ENCODE assay signal across 8 cellular contexts in genomic region chr4:6710282-6710681, GRCh38. TPM values are rescaled to one million over a fixed set of nuclear protein-coding genes. Genes with fewer than 3 reads are reported as not detected.
A peak's percentile ranks its signal among the peaks of the same experiment; 100 is the strongest.
DNase-seq lines count a peak whose midpoint lies in the region; ATAC-seq and TF ChIP-seq lines count a peak whose summit lies in the region.

No MANE protein-coding gene starts in this region.

- DNase-seq in CD14-positive monocyte (ENCODE audit: low spot score) (no peak), cardiac fibroblast (ENCODE audit: low read depth in 2 of 2) (no peak), COR-L47 (lab: John Stamatoyannopoulos, UW) (no peak), NCI-H2107 treated with DMSO at 0.1 percent for 48 hours (lab: John Stamatoyannopoulos, UW; ENCODE audit: unreplicated experiment) (no peak), ecto neural progenitor cell (ENCODE audit: low spot score) (no peak)

- H3K27me3 Mint-ChIP-seq in CD14-positive monocyte (ENCODE audit: low read depth in 3 of 3), result peaks cover 0 to 4% (median 2%) of the 10 kb centered on the region in 3 donors

- no peaks in the 10 kb centered on the region for H3K9me3 ChIP-seq in muscle layer of duodenum (ENCODE audit: control insufficient read depth in 1 of 2, low read length in 2 of 2)

- ATAC-seq in HG03460 (IDR thresholded peaks at IDR 0.05; ENCODE audit: unreplicated experiment) (peak; percentile 6), GM18519 (IDR thresholded peaks at IDR 0.05; ENCODE audit: low FRiP score, unreplicated experiment) (no peak)

- H3K4me1 ChIP-seq in muscle layer of duodenum (ENCODE audit: control insufficient read depth in 1 of 2, insufficient read depth in 2 of 2, low read length in 2 of 2), result peaks cover 16 to 38% of the 10 kb centered on the region in 2 donors

- peaks cover 47% of the 10 kb centered on the region for H3K4me1 Mint-ChIP-seq in CD14-positive monocyte

- H3K36me3 ChIP-seq in muscle layer of duodenum (ENCODE audit: control insufficient read depth in 1 of 2, insufficient read depth in 2 of 2, low read length in 2 of 2), result peaks cover 6 to 7% of the 10 kb centered on the region in 2 donors

- no peaks in the 10 kb centered on the region for H3K27me3 ChIP-seq in muscle layer of duodenum (ENCODE audit: low read depth, low read length)

- H3K4me3 Mint-ChIP-seq in CD14-positive monocyte, result peak overlapping the region; percentile 99 to 100

- H3K4me3 ChIP-seq in cardiac fibroblast (replicated peaks in 1 of 2; ENCODE audit: low read depth in 2 of 2, low read length in 2 of 2), result peak overlapping the region; percentile 77 to 89
- peak overlapping the region; percentile 91 to 98 for H3K4me3 ChIP-seq in muscle layer of duodenum (ENCODE audit: low read depth in 1 of 2, low read length in 2 of 2)

- peaks cover 0 to 10% (median 0%) of the 10 kb centered on the region in 7 donors for H3K9me3 Mint-ChIP-seq in CD14-positive monocyte

- H3K36me3 Mint-ChIP-seq in CD14-positive monocyte, result peaks cover 17 to 20% of the 10 kb centered on the region in 2 donors

- TF ChIP-seq CTCF in CD14-positive monocyte (IDR thresholded peaks at IDR 0.05), result no peak
- no peak for TF ChIP-seq CTCF in cardiac fibroblast (IDR thresholded peaks at IDR 0.05; ENCODE audit: low read depth, low read length)

- no peak overlapping the region for H3K27ac ChIP-seq in muscle layer of duodenum (ENCODE audit: low read length)

- intact Hi-C loops in CD14-positive monocyte (cut with micrococcal nuclease), result loop anchor here in 1 of 2 donors (1.0 to 10.0 kb wide), 2 partner anchors 37 to 335 kb away; partner anchors contain the start of gene TADA2B

- peak overlapping the region in 6 of 7 donors; percentile 30 to 99 (median 97) for H3K27ac Mint-ChIP-seq in CD14-positive monocyte

RNA-seq across cellular contexts. Expression of gene MRFAP1L1, which starts 0.6 kb away (rescaled TPM):
- 10 to 100 TPM; 13.8 to 19.1 TPM for polyA plus RNA-seq in CD14-positive monocyte

RNA-seq across cellular contexts. Expression of gene BLOC1S4, which starts 5.7 kb away (rescaled TPM):
- polyA plus RNA-seq in CD14-positive monocyte, result 10 to 100 TPM; 20.1 to 30.9 TPM

RNA-seq across cellular contexts. Expression of gene S100P, which starts 16.6 kb away (rescaled TPM):
- 10 to 100 TPM; 29.3 to 71.2 TPM for polyA plus RNA-seq in CD14-positive monocyte
